In the genomic region with DNA sequence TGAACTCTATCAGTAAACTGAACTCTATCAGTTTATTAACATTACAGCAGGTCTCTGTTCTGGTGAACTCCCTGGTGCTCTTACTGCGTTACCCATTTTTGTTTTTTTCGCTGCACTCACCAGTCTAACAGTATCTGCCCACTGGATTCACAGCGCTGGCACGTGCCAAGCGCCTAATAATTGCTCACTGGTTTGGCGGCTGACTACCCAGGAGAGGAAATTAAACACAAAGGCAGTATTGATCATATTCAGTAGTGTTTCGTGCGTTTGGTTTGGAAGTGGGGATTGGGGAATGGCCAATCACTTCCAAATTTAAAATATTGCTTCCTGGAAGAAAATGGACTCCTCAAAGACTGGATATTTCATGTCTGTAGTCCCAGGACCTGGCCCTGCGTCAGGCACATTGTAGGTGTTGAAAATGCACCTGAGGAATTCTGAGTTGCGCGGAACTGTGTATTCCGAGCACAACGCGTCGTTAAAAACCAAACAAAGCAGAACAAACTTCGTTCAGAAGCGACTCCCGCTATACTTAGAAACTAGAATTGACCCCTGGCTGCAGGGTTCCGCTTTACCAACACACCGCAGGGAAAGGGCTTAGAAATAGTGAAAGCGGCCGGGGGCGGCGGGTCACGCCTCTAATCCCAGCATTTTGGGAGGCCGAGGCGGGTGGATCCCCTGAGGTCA, we compare ENCODE assay signal across 1 cellular context.
A peak's percentile ranks its signal among the peaks of the same experiment; 100 is the strongest.
TF ChIP-seq lines count a peak whose summit lies in the region.

No MANE protein-coding gene starts in this region.

TF ChIP-seq in K562, 482 proteins besides CTCF, POLR2A, EP300 and RAD21 (continued from another document):
- TF ChIP-seq L3MBTL2 (IDR thresholded peaks at IDR 0.05) (peak; percentile 50; the same call in 1 of the 2 replicates), CC2D1A (IDR thresholded peaks at IDR 0.05) (no peak)
